In the genomic region with DNA sequence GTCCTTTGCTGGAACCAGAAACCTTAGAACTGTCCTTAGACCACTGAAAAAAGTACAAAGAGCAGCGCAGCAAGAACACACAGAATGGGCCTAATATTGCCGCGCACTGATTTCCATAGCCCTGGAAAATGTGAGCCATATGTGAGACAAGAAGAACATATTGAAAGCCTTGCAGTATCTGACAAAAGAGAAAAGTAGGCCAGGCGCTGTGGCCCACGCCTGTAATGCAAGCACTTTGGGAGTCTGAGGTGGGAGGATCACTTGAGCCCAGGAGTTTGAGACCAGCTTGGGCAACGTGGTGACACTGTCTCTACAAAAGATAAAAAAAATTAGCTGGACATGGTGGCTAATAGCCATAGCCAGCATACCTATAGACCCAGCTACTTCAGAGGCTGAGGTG, we compare ENCODE assay signal across 1 cellular context.
TF ChIP-seq lines count a peak whose summit lies in the region.

No MANE protein-coding gene starts in this region.

TF ChIP-seq in H1, 55 proteins besides CTCF, POLR2A, EP300 and RAD21 (continued from another document):
- TF ChIP-seq, protein P1, sequence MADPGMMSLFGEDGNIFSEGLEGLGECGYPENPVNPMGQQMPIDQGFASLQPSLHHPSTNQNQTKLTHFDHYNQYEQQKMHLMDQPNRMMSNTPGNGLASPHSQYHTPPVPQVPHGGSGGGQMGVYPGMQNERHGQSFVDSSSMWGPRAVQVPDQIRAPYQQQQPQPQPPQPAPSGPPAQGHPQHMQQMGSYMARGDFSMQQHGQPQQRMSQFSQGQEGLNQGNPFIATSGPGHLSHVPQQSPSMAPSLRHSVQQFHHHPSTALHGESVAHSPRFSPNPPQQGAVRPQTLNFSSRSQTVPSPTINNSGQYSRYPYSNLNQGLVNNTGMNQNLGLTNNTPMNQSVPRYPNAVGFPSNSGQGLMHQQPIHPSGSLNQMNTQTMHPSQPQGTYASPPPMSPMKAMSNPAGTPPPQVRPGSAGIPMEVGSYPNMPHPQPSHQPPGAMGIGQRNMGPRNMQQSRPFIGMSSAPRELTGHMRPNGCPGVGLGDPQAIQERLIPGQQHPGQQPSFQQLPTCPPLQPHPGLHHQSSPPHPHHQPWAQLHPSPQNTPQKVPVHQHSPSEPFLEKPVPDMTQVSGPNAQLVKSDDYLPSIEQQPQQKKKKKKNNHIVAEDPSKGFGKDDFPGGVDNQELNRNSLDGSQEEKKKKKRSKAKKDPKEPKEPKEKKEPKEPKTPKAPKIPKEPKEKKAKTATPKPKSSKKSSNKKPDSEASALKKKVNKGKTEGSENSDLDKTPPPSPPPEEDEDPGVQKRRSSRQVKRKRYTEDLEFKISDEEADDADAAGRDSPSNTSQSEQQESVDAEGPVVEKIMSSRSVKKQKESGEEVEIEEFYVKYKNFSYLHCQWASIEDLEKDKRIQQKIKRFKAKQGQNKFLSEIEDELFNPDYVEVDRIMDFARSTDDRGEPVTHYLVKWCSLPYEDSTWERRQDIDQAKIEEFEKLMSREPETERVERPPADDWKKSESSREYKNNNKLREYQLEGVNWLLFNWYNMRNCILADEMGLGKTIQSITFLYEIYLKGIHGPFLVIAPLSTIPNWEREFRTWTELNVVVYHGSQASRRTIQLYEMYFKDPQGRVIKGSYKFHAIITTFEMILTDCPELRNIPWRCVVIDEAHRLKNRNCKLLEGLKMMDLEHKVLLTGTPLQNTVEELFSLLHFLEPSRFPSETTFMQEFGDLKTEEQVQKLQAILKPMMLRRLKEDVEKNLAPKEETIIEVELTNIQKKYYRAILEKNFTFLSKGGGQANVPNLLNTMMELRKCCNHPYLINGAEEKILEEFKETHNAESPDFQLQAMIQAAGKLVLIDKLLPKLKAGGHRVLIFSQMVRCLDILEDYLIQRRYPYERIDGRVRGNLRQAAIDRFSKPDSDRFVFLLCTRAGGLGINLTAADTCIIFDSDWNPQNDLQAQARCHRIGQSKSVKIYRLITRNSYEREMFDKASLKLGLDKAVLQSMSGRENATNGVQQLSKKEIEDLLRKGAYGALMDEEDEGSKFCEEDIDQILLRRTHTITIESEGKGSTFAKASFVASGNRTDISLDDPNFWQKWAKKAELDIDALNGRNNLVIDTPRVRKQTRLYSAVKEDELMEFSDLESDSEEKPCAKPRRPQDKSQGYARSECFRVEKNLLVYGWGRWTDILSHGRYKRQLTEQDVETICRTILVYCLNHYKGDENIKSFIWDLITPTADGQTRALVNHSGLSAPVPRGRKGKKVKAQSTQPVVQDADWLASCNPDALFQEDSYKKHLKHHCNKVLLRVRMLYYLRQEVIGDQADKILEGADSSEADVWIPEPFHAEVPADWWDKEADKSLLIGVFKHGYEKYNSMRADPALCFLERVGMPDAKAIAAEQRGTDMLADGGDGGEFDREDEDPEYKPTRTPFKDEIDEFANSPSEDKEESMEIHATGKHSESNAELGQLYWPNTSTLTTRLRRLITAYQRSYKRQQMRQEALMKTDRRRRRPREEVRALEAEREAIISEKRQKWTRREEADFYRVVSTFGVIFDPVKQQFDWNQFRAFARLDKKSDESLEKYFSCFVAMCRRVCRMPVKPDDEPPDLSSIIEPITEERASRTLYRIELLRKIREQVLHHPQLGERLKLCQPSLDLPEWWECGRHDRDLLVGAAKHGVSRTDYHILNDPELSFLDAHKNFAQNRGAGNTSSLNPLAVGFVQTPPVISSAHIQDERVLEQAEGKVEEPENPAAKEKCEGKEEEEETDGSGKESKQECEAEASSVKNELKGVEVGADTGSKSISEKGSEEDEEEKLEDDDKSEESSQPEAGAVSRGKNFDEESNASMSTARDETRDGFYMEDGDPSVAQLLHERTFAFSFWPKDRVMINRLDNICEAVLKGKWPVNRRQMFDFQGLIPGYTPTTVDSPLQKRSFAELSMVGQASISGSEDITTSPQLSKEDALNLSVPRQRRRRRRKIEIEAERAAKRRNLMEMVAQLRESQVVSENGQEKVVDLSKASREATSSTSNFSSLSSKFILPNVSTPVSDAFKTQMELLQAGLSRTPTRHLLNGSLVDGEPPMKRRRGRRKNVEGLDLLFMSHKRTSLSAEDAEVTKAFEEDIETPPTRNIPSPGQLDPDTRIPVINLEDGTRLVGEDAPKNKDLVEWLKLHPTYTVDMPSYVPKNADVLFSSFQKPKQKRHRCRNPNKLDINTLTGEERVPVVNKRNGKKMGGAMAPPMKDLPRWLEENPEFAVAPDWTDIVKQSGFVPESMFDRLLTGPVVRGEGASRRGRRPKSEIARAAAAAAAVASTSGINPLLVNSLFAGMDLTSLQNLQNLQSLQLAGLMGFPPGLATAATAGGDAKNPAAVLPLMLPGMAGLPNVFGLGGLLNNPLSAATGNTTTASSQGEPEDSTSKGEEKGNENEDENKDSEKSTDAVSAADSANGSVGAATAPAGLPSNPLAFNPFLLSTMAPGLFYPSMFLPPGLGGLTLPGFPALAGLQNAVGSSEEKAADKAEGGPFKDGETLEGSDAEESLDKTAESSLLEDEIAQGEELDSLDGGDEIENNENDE (IDR thresholded peaks at IDR 0.05; ENCODE audit: insufficient replicate concordance, low read length): no peak
- no peak for TF ChIP-seq CBX5 (IDR thresholded peaks at IDR 0.05; ENCODE audit: low read depth, low read length)
- TF ChIP-seq ZNF274 (IDR thresholded peaks at IDR 0.05; ENCODE audit: borderline replicate concordance, extremely low read depth, low read length): no peak
- TF ChIP-seq, protein P2, sequence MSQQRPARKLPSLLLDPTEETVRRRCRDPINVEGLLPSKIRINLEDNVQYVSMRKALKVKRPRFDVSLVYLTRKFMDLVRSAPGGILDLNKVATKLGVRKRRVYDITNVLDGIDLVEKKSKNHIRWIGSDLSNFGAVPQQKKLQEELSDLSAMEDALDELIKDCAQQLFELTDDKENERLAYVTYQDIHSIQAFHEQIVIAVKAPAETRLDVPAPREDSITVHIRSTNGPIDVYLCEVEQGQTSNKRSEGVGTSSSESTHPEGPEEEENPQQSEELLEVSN (IDR thresholded peaks at IDR 0.05): no peak
- TF ChIP-seq MAFK (IDR thresholded peaks at IDR 0.05; ENCODE audit: low read depth, low read length): no peak
- no peak for TF ChIP-seq KDM5A (IDR thresholded peaks at IDR 0.05; ENCODE audit: low read length)
- no peak for TF ChIP-seq HDAC2 (IDR thresholded peaks at IDR 0.05; ENCODE audit: borderline replicate concordance in 1 of 2, low read depth in 2 of 2, low read length in 2 of 2)
- no peak for TF ChIP-seq YY1 (IDR thresholded peaks at IDR 0.05; ENCODE audit: low read depth, low read length)
- no peak for TF ChIP-seq SP2 (IDR thresholded peaks at IDR 0.05; ENCODE audit: low read length)
- no peak for TF ChIP-seq EZH2 (IDR thresholded peaks at IDR 0.05; ENCODE audit: low read depth, low read length, severe bottlenecking)
- TF ChIP-seq NANOG (IDR thresholded peaks at IDR 0.05; ENCODE audit: insufficient read depth, low read depth, low read length, poor library complexity, severe bottlenecking): no peak
- TF ChIP-seq, protein P3, sequence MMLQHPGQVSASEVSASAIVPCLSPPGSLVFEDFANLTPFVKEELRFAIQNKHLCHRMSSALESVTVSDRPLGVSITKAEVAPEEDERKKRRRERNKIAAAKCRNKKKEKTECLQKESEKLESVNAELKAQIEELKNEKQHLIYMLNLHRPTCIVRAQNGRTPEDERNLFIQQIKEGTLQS (IDR thresholded peaks at IDR 0.05; ENCODE audit: insufficient read depth, low read depth, low read length): no peak
- no peak for TF ChIP-seq FOSL1 (IDR thresholded peaks at IDR 0.05; ENCODE audit: insufficient read depth, low read depth, low read length)
- TF ChIP-seq BRCA1 (IDR thresholded peaks at IDR 0.05; ENCODE audit: low read depth, low read length): no peak
TF ChIP-seq in H1: peak in this region for 0.
